In the genomic region with DNA sequence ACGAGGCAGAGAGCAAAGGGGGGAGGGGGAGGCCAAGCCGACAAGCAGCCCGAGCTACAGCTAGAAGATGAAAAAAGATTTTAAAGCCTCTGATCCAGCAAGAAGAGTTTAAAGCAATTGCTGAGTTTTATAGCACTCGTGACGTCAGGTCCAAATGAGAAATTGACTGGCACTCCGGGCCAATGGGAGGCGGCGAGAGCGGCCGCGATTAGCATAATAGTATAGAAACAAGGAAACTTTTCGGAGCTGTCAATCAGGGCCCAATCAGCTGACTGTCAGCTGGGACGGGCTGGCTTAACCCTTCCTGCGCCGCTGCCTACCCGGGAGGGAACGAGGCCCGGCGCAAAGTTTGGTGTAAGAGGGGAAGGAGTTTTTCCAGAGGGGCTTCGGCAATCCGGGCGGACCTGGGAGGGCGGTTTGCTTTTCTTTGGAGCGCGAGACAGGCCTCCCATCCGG, we compare ENCODE assay signal across 8 cellular contexts.
DNase-seq lines count a peak whose midpoint lies in the region; ATAC-seq lines count a peak whose summit lies in the region.

Gene MAF (minus strand): TSS at position 102 of the 456 bp plus-strand sequence. CDS start 835 bp downstream, outside the sequence.

- no peak for ATAC-seq in HG02973 (IDR thresholded peaks at IDR 0.05; ENCODE audit: unreplicated experiment)

- DNase-seq in NCI-H2107 treated with DMSO at 0.1 percent for 48 hours (lab: John Stamatoyannopoulos, UW; ENCODE audit: unreplicated experiment) (peak; percentile 52), NCI-H2107 (lab: John Stamatoyannopoulos, UW) (no peak), NCI-H2081 (lab: John Stamatoyannopoulos, UW) (peak; percentile 44 to 80), iPS-NIHi11 (ENCODE audit: low spot score) (peak; percentile 79), skeletal muscle cell (ENCODE audit: low read depth) (peak; percentile 22)
- DNase-seq in activated CD4-positive, alpha-beta T cell treated with anti-CD3 and anti-CD28 coated beads for 1 hour: peak; percentile 76
- peak; percentile 94 for DNase-seq in central memory CD4-positive, alpha-beta T cell

- peak within 1 kb of the TSS; percentile 56 for H3K4me3 ChIP-seq in skeletal muscle cell (ENCODE audit: low read depth, low read length)
